Comparison of ENCODE assay signal across 8 cellular contexts in the genomic region with DNA sequence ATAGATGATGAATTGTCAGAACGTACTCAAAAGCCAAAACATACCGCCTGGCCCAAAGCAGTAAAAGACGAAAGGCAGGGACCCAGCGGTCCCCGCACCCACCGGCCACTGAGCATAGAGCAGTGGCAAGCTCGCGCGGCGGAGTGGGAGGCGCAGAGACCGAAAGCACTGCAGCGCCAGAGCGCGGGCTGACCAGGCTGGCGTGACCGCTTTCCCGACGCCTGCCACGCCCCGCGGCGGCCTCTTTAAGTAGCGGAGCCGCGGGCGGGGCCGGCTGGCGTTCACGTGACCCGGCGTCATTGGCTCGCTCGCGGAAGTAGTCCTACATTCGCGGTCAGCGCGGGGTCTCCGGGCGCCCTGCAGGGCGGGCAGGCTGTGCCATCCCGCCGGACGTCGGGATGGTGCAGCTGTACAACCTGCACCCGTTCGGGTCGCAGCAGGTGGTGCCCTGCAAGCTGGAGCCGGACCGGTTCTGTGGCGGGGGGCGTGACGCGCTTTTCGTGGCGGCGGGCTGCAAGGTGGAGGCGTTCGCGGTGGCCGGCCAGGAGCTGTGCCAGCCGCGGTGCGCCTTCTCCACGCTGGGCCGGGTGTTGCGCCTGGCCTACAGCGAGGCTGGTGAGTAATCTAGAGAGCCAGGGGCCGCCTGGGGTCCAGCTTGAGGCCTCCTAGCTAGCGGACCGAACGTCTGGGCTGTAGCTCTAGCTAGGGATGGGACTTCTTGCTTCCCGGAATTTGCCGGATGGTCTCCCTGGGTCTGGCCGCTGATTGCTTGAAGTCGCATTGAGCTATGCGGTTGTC. TPM values are rescaled to one million over a fixed set of nuclear protein-coding genes. Genes with fewer than 3 reads are reported as not detected.
DNase-seq lines count a peak whose midpoint lies in the region; ATAC-seq and TF ChIP-seq lines count a peak whose summit lies in the region.

A gene with protein sequence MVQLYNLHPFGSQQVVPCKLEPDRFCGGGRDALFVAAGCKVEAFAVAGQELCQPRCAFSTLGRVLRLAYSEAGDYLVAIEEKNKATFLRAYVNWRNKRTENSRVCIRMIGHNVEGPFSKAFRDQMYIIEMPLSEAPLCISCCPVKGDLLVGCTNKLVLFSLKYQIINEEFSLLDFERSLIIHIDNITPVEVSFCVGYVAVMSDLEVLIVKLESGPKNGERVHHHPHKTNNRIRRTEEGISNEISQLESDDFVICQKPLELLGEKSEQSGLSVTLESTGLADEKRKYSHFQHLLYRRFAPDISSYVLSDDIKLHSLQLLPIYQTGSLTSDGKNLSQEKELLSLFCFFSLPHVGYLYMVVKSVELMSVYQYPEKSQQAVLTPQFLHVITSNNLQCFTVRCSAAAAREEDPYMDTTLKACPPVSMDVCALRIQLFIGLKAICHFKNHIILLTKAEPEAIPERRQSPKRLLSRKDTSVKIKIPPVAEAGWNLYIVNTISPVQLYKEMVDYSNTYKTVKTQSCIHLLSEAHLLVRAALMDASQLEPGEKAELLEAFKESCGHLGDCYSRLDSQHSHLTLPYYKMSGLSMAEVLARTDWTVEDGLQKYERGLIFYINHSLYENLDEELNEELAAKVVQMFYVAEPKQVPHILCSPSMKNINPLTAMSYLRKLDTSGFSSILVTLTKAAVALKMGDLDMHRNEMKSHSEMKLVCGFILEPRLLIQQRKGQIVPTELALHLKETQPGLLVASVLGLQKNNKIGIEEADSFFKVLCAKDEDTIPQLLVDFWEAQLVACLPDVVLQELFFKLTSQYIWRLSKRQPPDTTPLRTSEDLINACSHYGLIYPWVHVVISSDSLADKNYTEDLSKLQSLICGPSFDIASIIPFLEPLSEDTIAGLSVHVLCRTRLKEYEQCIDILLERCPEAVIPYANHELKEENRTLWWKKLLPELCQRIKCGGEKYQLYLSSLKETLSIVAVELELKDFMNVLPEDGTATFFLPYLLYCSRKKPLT (plus strand): TSS at position 313 of the 798 bp plus-strand sequence. CDS start 86 bp downstream, at position 399.

- peak within 1 kb of the TSS; percentile 94 for H2AFZ ChIP-seq in OCI-LY7 (ENCODE audit: low read length)

- no peaks in the 10 kb centered on the region for H3K9me3 Mint-ChIP-seq in IgD-negative memory B cell

- H3K4me3 Mint-ChIP-seq in IgD-negative memory B cell: peak within 1 kb of the TSS; percentile 97 to 99 (median 97)

- peak; percentile 95 for ATAC-seq in GM21576 (IDR thresholded peaks at IDR 0.05; ENCODE audit: unreplicated experiment)

- peaks cover 35% of the 10 kb centered on the region for H3K4me1 ChIP-seq in OCI-LY7 (ENCODE audit: insufficient read depth, low read length, poor library complexity, severe bottlenecking)
- H3K4me1 ChIP-seq in mononuclear cell (ENCODE audit: insufficient read depth, low read length): peaks cover 32% of the 10 kb centered on the region

- peak within 1 kb of the TSS; percentile 89 for H3K4me2 ChIP-seq in OCI-LY7 (ENCODE audit: low read length)

- H3K4me1 Mint-ChIP-seq in IgD-negative memory B cell: peaks cover 27 to 44% (median 42%) of the 10 kb centered on the region in 3 donors

- H3K4me3 ChIP-seq in OCI-LY7 (ENCODE audit: low read depth, low read length, poor library complexity, severe bottlenecking) (peak within 1 kb of the TSS; percentile 86), mononuclear cell (ENCODE audit: low read length) (peak within 1 kb of the TSS; percentile 93)

- H3K9me3 ChIP-seq in OCI-LY7 (ENCODE audit: low read length) (no peaks in the 10 kb centered on the region), mononuclear cell (ENCODE audit: low read depth, low read length) (no peaks in the 10 kb centered on the region)

- no TSS peak for BruUV-seq in OCI-LY7 (replicated peaks; lab: Mats Ljungman, UMichigan)

- CTCF ChIA-PET in OCI-LY7 (lab: Charles Lee; ENCODE audit: unreplicated experiment): interaction anchor here (0.7 to 1.7 kb wide), 5 partner anchors 9 to 143 kb away, joined by 3 to 6 read pairs (median 3); a partner anchor contains a TSS

- intact Hi-C loops in OCI-LY7 (cut with micrococcal nuclease; ENCODE audit: unreplicated experiment): loop anchor here (1.0 to 10.0 kb wide), 5 partner anchors 17 to 485 kb away; a partner anchor contains a TSS

- DNase-seq in DMS153 (lab: John Stamatoyannopoulos, UW) (peak; percentile 90), OCI-LY7 (ENCODE audit: low spot score) (peak; percentile 95), activated T-cell treated with anti-CD3 and anti-CD28 coated beads for 1 hour (ENCODE audit: low read depth) (peak; percentile 71), epidermal melanocyte (ENCODE audit: insufficient read length, low spot score) (peak; percentile 83)
- peak; percentile 62 to 66 for DNase-seq in stimulated activated CD8-positive, alpha-beta memory T cell treated with anti-CD3 and anti-CD28 coated beads, Interleukin-4, amount 100 ng/mL, for 1 hour (ENCODE audit: low read depth in 2 of 2, low spot score in 1 of 2)

- no peaks in the 10 kb centered on the region for H3K27me3 Mint-ChIP-seq in IgD-negative memory B cell

- H3K36me3 Mint-ChIP-seq in IgD-negative memory B cell: no peaks in the 10 kb centered on the region

- no peak for TF ChIP-seq CTCF in OCI-LY7 (conservative IDR thresholded peaks at IDR 0.05; ENCODE audit: low read length)

- peak within 1 kb of the TSS; percentile 92 to 99 (median 97) for H3K27ac Mint-ChIP-seq in IgD-negative memory B cell

- no peaks in the 10 kb centered on the region for H3K27me3 ChIP-seq in mononuclear cell (ENCODE audit: insufficient read depth, low read length)

- POLR2A ChIA-PET in OCI-LY7 (lab: Charles Lee): interaction anchor here (0.5 to 8.9 kb wide), 25 partner anchors 10 to 900 kb away, joined by 3 to 55 read pairs (median 4); no protein-coding TSS in a partner anchor

- H3K36me3 ChIP-seq in OCI-LY7 (ENCODE audit: insufficient read depth, low read length): peaks cover 11% of the 10 kb centered on the region; the same call in 1 of the 2 replicates

- H3K79me2 ChIP-seq in OCI-LY7 (ENCODE audit: insufficient read depth, low read depth, low read length): peaks cover 40% of the 10 kb centered on the region

- no peaks in the 10 kb centered on the region for H3K9me2 ChIP-seq in OCI-LY7 (ENCODE audit: insufficient read depth, low read length)

- H4K20me1 ChIP-seq in OCI-LY7 (ENCODE audit: insufficient read depth, low read length): 0 out of 2 replicates have a peak, but pooled peaks cover 3% of the 10 kb centered on the region

- H3K27ac ChIP-seq in OCI-LY7 (ENCODE audit: low read depth, low read length, poor library complexity, severe bottlenecking): peak within 1 kb of the TSS; percentile 48

RNA-seq across cellular contexts. Expression of the gene that starts here (rescaled TPM):
- polyA plus RNA-seq in IgD-negative memory B cell: 44.8 TPM
- 18.5 and 26.2 TPM in 2 replicates for total RNA-seq in OCI-LY7 (2014; rRNA removed; shearing (Covaris generic))
- total RNA-seq in OCI-LY7 (2022) (38.8 and 46.3 TPM in 2 replicates), mononuclear cell (15.8 TPM)

Comparison
In these comparisons a context has a peak if more than half of its experiments do, and no peak if none do; other contexts are left out.
1. Peak in every context shown above with its lines: DNase-seq, ATAC-seq, H3K4me3 ChIP-seq and H3K27ac ChIP-seq.